ENCODE assay signal across 9 cellular contexts in genomic region chr3:181726351-181727121, GRCh38. TPM values are rescaled to one million over a fixed set of nuclear protein-coding genes. Genes with fewer than 3 reads are reported as not detected.
DNase-seq lines count a peak whose midpoint lies in the region; ATAC-seq and TF ChIP-seq lines count a peak whose summit lies in the region.
"Had no signal": no experiment of that assay in that cellular context is flagged by ENCODE, and none has a peak within 500 bp of the region (broad histone marks: within the 10 kb centered on the region; RNA-seq: fewer than 3 reads in every experiment).

No MANE protein-coding gene starts in this region.

- CTCF ChIA-PET in SK-N-SH (lab: Yijun Ruan, JAX) = interaction anchor here (0.6 to 1.1 kb wide), 3 partner anchors 17 to 1252 kb away, joined by 3 to 4 read pairs (median 3); no protein-coding TSS in a partner anchor

- H3K27ac ChIP-seq in SK-N-SH (ENCODE audit: low read depth in 2 of 2, low read length in 1 of 2) = no peak overlapping the region

- no peaks in the 10 kb centered on the region for H3K27me3 ChIP-seq in SK-N-SH (ENCODE audit: insufficient read depth)

- WGBS in SK-N-SH (ENCODE audit: low lambda C conversion rate) = 55% methylated on average over 43 of the region's 47 CpGs

- no peak for TF ChIP-seq EP300 in SK-N-SH (IDR thresholded peaks at IDR 0.05; ENCODE audit: borderline replicate concordance in 1 of 2, low read depth in 1 of 2, low read length in 1 of 2)

- H3K4me1 ChIP-seq in SK-N-SH (ENCODE audit: control insufficient read depth in 1 of 2, insufficient read depth in 2 of 2, low read depth in 1 of 2, low read length in 1 of 2) = peaks cover 0 to 3% of the 10 kb centered on the region in 2 experiments; a peak in 2 of 4 replicates

- H3K4me3 ChIP-seq in SK-N-SH (ENCODE audit: low read depth in 2 of 2, low read length in 1 of 2) = no peak overlapping the region

- no peak overlapping the region for H3K4me2 ChIP-seq in SK-N-SH

- TF ChIP-seq CTCF in nephron progenitor cell (IDR thresholded peaks at IDR 0.05) = peak; percentile 29
- no peak for TF ChIP-seq CTCF in SK-N-SH (IDR thresholded peaks at IDR 0.05)

- no peak overlapping the region for H3K9ac ChIP-seq in SK-N-SH

- DNase-seq in COR-L47 (lab: John Stamatoyannopoulos, UW) (peak; percentile 95), NCI-H2029 (lab: John Stamatoyannopoulos, UW) (peak; percentile 86), ecto neural progenitor cell (ENCODE audit: low spot score) (peak; percentile 89), nephron progenitor cell (peak; percentile 72), A172 (ENCODE audit: low spot score) (no peak), SK-N-SH (no peak), COLO829 (ENCODE audit: low spot score) (no peak)

- ATAC-seq in HG03025 (IDR thresholded peaks at IDR 0.05; ENCODE audit: low FRiP score, unreplicated experiment) = no peak

- H3K27me3 Mint-ChIP-seq in nephron progenitor cell (ENCODE audit: low read depth, poor library complexity) = peaks cover 90% of the 10 kb centered on the region

- H3K9me2 ChIP-seq in SK-N-SH = no peaks in the 10 kb centered on the region

- POLR2A ChIA-PET in SK-N-SH (lab: Yijun Ruan, JAX) = no interaction called here

- H3K36me3 ChIP-seq in SK-N-SH (replicated peaks in 1 of 2; ENCODE audit: control insufficient read depth in 1 of 2, insufficient read depth in 2 of 2, low read length in 1 of 2) = no peaks in the 10 kb centered on the region

- H3K9me3 Mint-ChIP-seq in nephron progenitor cell = peaks cover 17% of the 10 kb centered on the region

- H3F3A ChIP-seq in SK-N-SH (replicated peaks; ENCODE audit: insufficient read depth) = no peaks in the 10 kb centered on the region

- no peaks in the 10 kb centered on the region for H4K20me1 ChIP-seq in SK-N-SH (ENCODE audit: insufficient read depth)

- no peak overlapping the region for H2AFZ ChIP-seq in SK-N-SH (ENCODE audit: low read depth)

- H3K36me3 Mint-ChIP-seq in nephron progenitor cell (ENCODE audit: low read depth) = peaks cover 4% of the 10 kb centered on the region

- no peaks in the 10 kb centered on the region for H3K79me2 ChIP-seq in SK-N-SH (ENCODE audit: insufficient read depth)

- no peak overlapping the region for H3K27ac Mint-ChIP-seq in nephron progenitor cell

- no peaks in the 10 kb centered on the region for H3K9me3 ChIP-seq in SK-N-SH

- peaks cover 92% of the 10 kb centered on the region for H3K4me1 Mint-ChIP-seq in nephron progenitor cell

- peak overlapping the region; percentile 77 for H3K4me3 Mint-ChIP-seq in nephron progenitor cell

- no peak for TF ChIP-seq RAD21 in SK-N-SH (IDR thresholded peaks at IDR 0.05; ENCODE audit: low read length)

TF ChIP-seq in SK-N-SH, 30 proteins besides CTCF, POLR2A, EP300 and RAD21:
- no peak for TF ChIP-seq USF1 (IDR thresholded peaks at IDR 0.05; ENCODE audit: borderline replicate concordance, low read depth)
- no peak for TF ChIP-seq SIN3A (IDR thresholded peaks at IDR 0.05; ENCODE audit: borderline replicate concordance, low read depth, low read length)
- TF ChIP-seq RFX5 (IDR thresholded peaks at IDR 0.05; ENCODE audit: low read length) = no peak
- no peak for TF ChIP-seq FOXM1 (IDR thresholded peaks at IDR 0.05; ENCODE audit: low read depth)
- no peak for TF ChIP-seq FOXJ3 (CRISPR knock-in tag; IDR thresholded peaks at IDR 0.05)
- no peak for TF ChIP-seq CHD2 (IDR thresholded peaks at IDR 0.05; ENCODE audit: low read length, partially characterized antibody)
- no peak for TF ChIP-seq ELF1 (IDR thresholded peaks at IDR 0.05)
- TF ChIP-seq NRF1 (IDR thresholded peaks at IDR 0.05; ENCODE audit: low read depth, low read length) = no peak
- TF ChIP-seq MXI1 (IDR thresholded peaks at IDR 0.05; ENCODE audit: low read depth, low read length) = no peak
- TF ChIP-seq, protein P1, sequence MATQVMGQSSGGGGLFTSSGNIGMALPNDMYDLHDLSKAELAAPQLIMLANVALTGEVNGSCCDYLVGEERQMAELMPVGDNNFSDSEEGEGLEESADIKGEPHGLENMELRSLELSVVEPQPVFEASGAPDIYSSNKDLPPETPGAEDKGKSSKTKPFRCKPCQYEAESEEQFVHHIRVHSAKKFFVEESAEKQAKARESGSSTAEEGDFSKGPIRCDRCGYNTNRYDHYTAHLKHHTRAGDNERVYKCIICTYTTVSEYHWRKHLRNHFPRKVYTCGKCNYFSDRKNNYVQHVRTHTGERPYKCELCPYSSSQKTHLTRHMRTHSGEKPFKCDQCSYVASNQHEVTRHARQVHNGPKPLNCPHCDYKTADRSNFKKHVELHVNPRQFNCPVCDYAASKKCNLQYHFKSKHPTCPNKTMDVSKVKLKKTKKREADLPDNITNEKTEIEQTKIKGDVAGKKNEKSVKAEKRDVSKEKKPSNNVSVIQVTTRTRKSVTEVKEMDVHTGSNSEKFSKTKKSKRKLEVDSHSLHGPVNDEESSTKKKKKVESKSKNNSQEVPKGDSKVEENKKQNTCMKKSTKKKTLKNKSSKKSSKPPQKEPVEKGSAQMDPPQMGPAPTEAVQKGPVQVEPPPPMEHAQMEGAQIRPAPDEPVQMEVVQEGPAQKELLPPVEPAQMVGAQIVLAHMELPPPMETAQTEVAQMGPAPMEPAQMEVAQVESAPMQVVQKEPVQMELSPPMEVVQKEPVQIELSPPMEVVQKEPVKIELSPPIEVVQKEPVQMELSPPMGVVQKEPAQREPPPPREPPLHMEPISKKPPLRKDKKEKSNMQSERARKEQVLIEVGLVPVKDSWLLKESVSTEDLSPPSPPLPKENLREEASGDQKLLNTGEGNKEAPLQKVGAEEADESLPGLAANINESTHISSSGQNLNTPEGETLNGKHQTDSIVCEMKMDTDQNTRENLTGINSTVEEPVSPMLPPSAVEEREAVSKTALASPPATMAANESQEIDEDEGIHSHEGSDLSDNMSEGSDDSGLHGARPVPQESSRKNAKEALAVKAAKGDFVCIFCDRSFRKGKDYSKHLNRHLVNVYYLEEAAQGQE (IDR thresholded peaks at IDR 0.05; ENCODE audit: low read depth, low read length) = no peak
- TF ChIP-seq TAF1 (IDR thresholded peaks at IDR 0.05; ENCODE audit: borderline replicate concordance, low read depth, low read length) = no peak
- no peak for TF ChIP-seq FOSL2 (IDR thresholded peaks at IDR 0.05; ENCODE audit: borderline replicate concordance, low read depth)
- no peak for TF ChIP-seq TEAD4 (IDR thresholded peaks at IDR 0.05; ENCODE audit: borderline replicate concordance, insufficient read depth)
- TF ChIP-seq JUND (IDR thresholded peaks at IDR 0.05) = no peak
- TF ChIP-seq RXRA (IDR thresholded peaks at IDR 0.05; ENCODE audit: borderline replicate concordance, low read depth) = no peak
- no peak for TF ChIP-seq NFIC (IDR thresholded peaks at IDR 0.05; ENCODE audit: borderline replicate concordance)
- TF ChIP-seq IRF3 (IDR thresholded peaks at IDR 0.05; ENCODE audit: low read depth, low read length) = no peak

RNA-seq across cellular contexts. Expression of gene SOX2, which starts 14.8 kb away (rescaled TPM):
- 3.4 and 4.3 TPM in 2 replicates for total RNA-seq in A172 (2014; rRNA removed; shearing (Covaris generic))
- 0.10 and 0.13 TPM in 2 replicates for polyA plus RNA-seq in SK-N-SH (2012; rRNA removed)
- polyA plus RNA-seq in SK-N-SH (2012; cell fraction: cytosol; rRNA removed) = 0.12 and 0.16 TPM in 2 replicates
- polyA plus RNA-seq in SK-N-SH (2012; cell fraction: nucleus; rRNA removed) = 0.02 and 0.14 TPM in 2 replicates
- total RNA-seq: T-helper 2 cell treated with Interferon-gamma antibody and Interleukin-4, amounts not matched to agents 100 ng/mL and 5 ng/mL, for 36 hours had no signal

Comparison
In these comparisons a context has a peak if more than half of its experiments do, and no peak if none do; other contexts are left out.
1. DNase-seq: peak in COR-L47 (single experiment), NCI-H2029 (single experiment), ecto neural progenitor cell (single experiment) and nephron progenitor cell (single experiment); none in A172 (single experiment), SK-N-SH (single experiment) and COLO829 (single experiment).